ENCODE assay signal across 8 cellular contexts in genomic region chr1:67532452-67533216, GRCh38.
DNase-seq lines count a peak whose midpoint lies in the region; ATAC-seq and TF ChIP-seq lines count a peak whose summit lies in the region.

No MANE protein-coding gene starts in this region.

- H3K4me1 Mint-ChIP-seq in CD4-positive, CD25-positive, alpha-beta regulatory T cell = no peaks in the 10 kb centered on the region

- H3K79me2 ChIP-seq in smooth muscle cell (ENCODE audit: low read depth) = no peaks in the 10 kb centered on the region

- no peaks in the 10 kb centered on the region for H3F3A ChIP-seq in smooth muscle cell (ENCODE audit: low read depth)

- WGBS in smooth muscle cell (ENCODE audit: low lambda C conversion rate) = 80% methylated on average over 7 of the region's 7 CpGs

- no peak overlapping the region for H3K27ac Mint-ChIP-seq in CD4-positive, CD25-positive, alpha-beta regulatory T cell

- H2AFZ ChIP-seq in smooth muscle cell (ENCODE audit: low read depth) = peak overlapping the region; percentile 31

- H3K4me3 ChIP-seq in CD4-positive, CD25-positive, alpha-beta regulatory T cell (ENCODE audit: low read depth, low read length) = no peak overlapping the region
- H3K4me3 ChIP-seq in astrocyte of the spinal cord (ENCODE audit: low read depth, low read length) (no peak overlapping the region), smooth muscle cell (no peak overlapping the region)

- no peak for ATAC-seq in CD4-positive, CD25-positive, alpha-beta regulatory T cell (ENCODE audit: low read depth in 2 of 2)
- peak; percentile 66 for ATAC-seq in GM18868 (IDR thresholded peaks at IDR 0.05; ENCODE audit: unreplicated experiment)
- peak; percentile 66 for ATAC-seq in HG03565 (IDR thresholded peaks at IDR 0.05; ENCODE audit: unreplicated experiment)

- peaks cover 5% of the 10 kb centered on the region for H3K27me3 Mint-ChIP-seq in CD4-positive, CD25-positive, alpha-beta regulatory T cell

- no peaks in the 10 kb centered on the region for H3K36me3 ChIP-seq in CD4-positive, CD25-positive, alpha-beta regulatory T cell (ENCODE audit: control insufficient read depth, insufficient read depth, low read length)
- no peaks in the 10 kb centered on the region for H3K36me3 ChIP-seq in smooth muscle cell (ENCODE audit: low read depth)

- H3K9ac ChIP-seq in smooth muscle cell (ENCODE audit: low read depth) = no peak overlapping the region

- no peak overlapping the region for H3K4me2 ChIP-seq in smooth muscle cell

- peak; percentile 68 for TF ChIP-seq CTCF in astrocyte of the spinal cord (IDR thresholded peaks at IDR 0.05; ENCODE audit: low read depth, low read length)
- TF ChIP-seq CTCF in smooth muscle cell (IDR thresholded peaks at IDR 0.05; ENCODE audit: borderline replicate concordance, insufficient read depth, poor library complexity, severe bottlenecking) = peak; percentile 60

- H4K20me1 ChIP-seq in smooth muscle cell (ENCODE audit: low read depth) = no peaks in the 10 kb centered on the region

- no peaks in the 10 kb centered on the region for H3K4me1 ChIP-seq in CD4-positive, CD25-positive, alpha-beta regulatory T cell (ENCODE audit: control insufficient read depth, insufficient read depth, low read length, poor library complexity, severe bottlenecking)
- H3K4me1 ChIP-seq in smooth muscle cell (ENCODE audit: low read depth) = no peaks in the 10 kb centered on the region

- H3K4me3 Mint-ChIP-seq in CD4-positive, CD25-positive, alpha-beta regulatory T cell = no peak overlapping the region

- H3K9me3 Mint-ChIP-seq in CD4-positive, CD25-positive, alpha-beta regulatory T cell = peaks cover 0 to 1% (median 0%) of the 10 kb centered on the region in 7 donors

- in situ Hi-C loops in astrocyte of the spinal cord (cut with HindIII; ENCODE audit: low sequenced_read_pairs) = no loop called here

- no peaks in the 10 kb centered on the region for H3K9me3 ChIP-seq in CD4-positive, CD25-positive, alpha-beta regulatory T cell (ENCODE audit: control insufficient read depth in 2 of 2, low read length in 2 of 2)
- no peaks in the 10 kb centered on the region for H3K9me3 ChIP-seq in smooth muscle cell (replicated peaks; ENCODE audit: low read depth)

- peak in 2 of 3 donors; percentile 22 to 58 for DNase-seq in CD4-positive, CD25-positive, alpha-beta regulatory T cell
- DNase-seq in NCI-H510A treated with DMSO at 0.1 percent for 48 hours (lab: John Stamatoyannopoulos, UW) (peak; percentile 87), astrocyte of the spinal cord (ENCODE audit: low read depth, low spot score) (peak; percentile 88), iPS DF 19.7 (ENCODE audit: low read depth, low spot score) (peak; percentile 69), smooth muscle cell (lab: John Stamatoyannopoulos, UW; ENCODE audit: unreplicated experiment) (no peak), activated gamma-delta T cell treated with Interleukin-2 at 50 U/mL for 16 hours (no peak)

- H3K36me3 Mint-ChIP-seq in CD4-positive, CD25-positive, alpha-beta regulatory T cell = no peaks in the 10 kb centered on the region

- H3K27me3 ChIP-seq in CD4-positive, CD25-positive, alpha-beta regulatory T cell (ENCODE audit: control insufficient read depth, insufficient read depth, low read length) = no peaks in the 10 kb centered on the region
- no peaks in the 10 kb centered on the region for H3K27me3 ChIP-seq in smooth muscle cell (ENCODE audit: low read depth)

- no peak overlapping the region for H3K27ac ChIP-seq in CD4-positive, CD25-positive, alpha-beta regulatory T cell (ENCODE audit: insufficient read depth, low read length, poor library complexity, severe bottlenecking)
- H3K27ac ChIP-seq in smooth muscle cell (ENCODE audit: low read depth) = no peak overlapping the region

Comparison
In these comparisons a context has a peak if more than half of its experiments do, and no peak if none do; other contexts are left out.
1. ATAC-seq: peak in GM18868 (single experiment) and HG03565 (single experiment); none in CD4-positive, CD25-positive, alpha-beta regulatory T cell (0 of 2).
2. DNase-seq: peak in CD4-positive, CD25-positive, alpha-beta regulatory T cell (2 of 3), NCI-H510A treated with DMSO at 0.1 percent for 48 hours (single experiment), astrocyte of the spinal cord (single experiment) and iPS DF 19.7 (single experiment); none in smooth muscle cell (single experiment) and activated gamma-delta T cell treated with Interleukin-2 at 50 U/mL for 16 hours (single experiment).